In genomic region chr3:3800685-3801509, GRCh38 we compare ENCODE assay signal across 11 cellular contexts. TPM values are rescaled to one million over a fixed set of nuclear protein-coding genes. Genes with fewer than 3 reads are reported as not detected.
DNase-seq lines count a peak whose midpoint lies in the region; ATAC-seq lines count a peak whose summit lies in the region.
"Had no signal": no experiment of that assay in that cellular context is flagged by ENCODE, and none has a peak within 500 bp of the region (broad histone marks: within the 10 kb centered on the region; RNA-seq: fewer than 3 reads in every experiment).

No MANE protein-coding gene starts in this region.

- 3 to 4% methylated on average over 50 to 53 of the region's 53 CpGs for WGBS in esophagus, 2 donors
- 4% methylated on average over 53 of the region's 53 CpGs for WGBS in urinary bladder

- H3K9me3 ChIP-seq in esophagus (ENCODE audit: control insufficient read depth in 2 of 2, insufficient read depth in 1 of 2, low read depth in 1 of 2, low read length in 1 of 2): no peaks in the 10 kb centered on the region

- H3K4me3 ChIP-seq in esophagus (ENCODE audit: low read depth in 1 of 2, low read length in 2 of 2): peak overlapping the region; percentile 49 to 60
- peak overlapping the region; percentile 31 for H3K4me3 ChIP-seq in urinary bladder (ENCODE audit: low read depth, low read length)
- H3K4me3 ChIP-seq: BLaER1 treated with 17β-estradiol and CSF1 and Interleukin-3, amounts not matched to agents 10 nM and 100 nM had no signal

- H3K27me3 ChIP-seq in esophagus (ENCODE audit: control insufficient read depth in 1 of 2, insufficient read depth in 2 of 2, low read length in 2 of 2): peaks cover 0 to 3% of the 10 kb centered on the region in 2 donors
- H3K27me3 ChIP-seq: BLaER1 treated with 17β-estradiol and CSF1 and Interleukin-3, amounts not matched to agents 10 nM and 100 nM had no signal

- peak overlapping the region; percentile 63 to 95 (median 84) for H3K4me3 Mint-ChIP-seq in naive B cell

- H3K36me3 ChIP-seq in esophagus (ENCODE audit: control insufficient read depth in 2 of 2, insufficient read depth in 2 of 2, low read length in 1 of 2): no peaks in the 10 kb centered on the region
- H3K36me3 ChIP-seq in urinary bladder (ENCODE audit: insufficient read depth): no peaks in the 10 kb centered on the region
- H3K36me3 ChIP-seq: BLaER1 treated with 17β-estradiol and CSF1 and Interleukin-3, amounts not matched to agents 10 nM and 100 nM had no signal

- peak; percentile 10 for DNase-seq in activated naive CD4-positive, alpha-beta T cell treated with anti-CD3 and anti-CD28 coated beads, Interleukin-2, amount 50 U/mL, for 16 hours
- no peak for DNase-seq in activated naive CD4-positive, alpha-beta T cell treated with Interleukin-2 at 50 U/mL for 16 hours
- peak; percentile 2 for DNase-seq in naive B cell
- DNase-seq in T-helper 9 cell: no peak
- DNase-seq in amniotic stem cell (lab: John Stamatoyannopoulos, UW): no peak
- DNase-seq: activated CD4-positive, alpha-beta T cell treated with anti-CD3 and anti-CD28 coated beads, Interleukin-2, amount 10 ng/mL, durations not matched to agents 7 days and 5 days had no signal

- ATAC-seq in naive B cell (ENCODE audit: low read depth in 2 of 2): no peak
- ATAC-seq in GM21529 (IDR thresholded peaks at IDR 0.05; ENCODE audit: unreplicated experiment): no peak

- no peak overlapping the region for H3K27ac Mint-ChIP-seq in naive B cell
- H3K27ac Mint-ChIP-seq: activated CD4-positive, alpha-beta T cell treated with anti-CD3 and anti-CD28 coated beads, Interleukin-2, amount 10 ng/mL, durations not matched to agents 7 days and 5 days had no signal

- H3K9me3 Mint-ChIP-seq in naive B cell: peaks cover 0 to 6% (median 0%) of the 10 kb centered on the region in 7 donors
- H3K9me3 Mint-ChIP-seq: activated CD4-positive, alpha-beta T cell treated with anti-CD3 and anti-CD28 coated beads, Interleukin-2, amount 10 ng/mL, durations not matched to agents 7 days and 5 days had no signal

- H3K27me3 Mint-ChIP-seq in naive B cell: peaks cover 18 to 54% (median 40%) of the 10 kb centered on the region in 3 donors

- H3K36me3 Mint-ChIP-seq in naive B cell: peaks cover 0 to 8% of the 10 kb centered on the region in 2 donors

- peaks cover 7 to 10% of the 10 kb centered on the region in 2 donors for H3K4me1 ChIP-seq in esophagus (ENCODE audit: control insufficient read depth in 2 of 2, insufficient read depth in 2 of 2, low read length in 1 of 2)
- no peaks in the 10 kb centered on the region for H3K4me1 ChIP-seq in urinary bladder (ENCODE audit: insufficient read depth)
- H3K4me1 ChIP-seq: BLaER1 treated with 17β-estradiol and CSF1 and Interleukin-3, amounts not matched to agents 10 nM and 100 nM had no signal

- H3K4me1 Mint-ChIP-seq in naive B cell: peaks cover 16 to 21% (median 19%) of the 10 kb centered on the region in 3 donors

- H3K27ac ChIP-seq in esophagus (ENCODE audit: low read depth in 2 of 2, low read length in 1 of 2) (no peak overlapping the region), urinary bladder (ENCODE audit: low read depth) (no peak overlapping the region)
- H3K27ac ChIP-seq: BLaER1 treated with 17β-estradiol and CSF1 and Interleukin-3, amounts not matched to agents 10 nM and 100 nM had no signal

RNA-seq across cellular contexts. Expression of gene LRRN1, which starts 1.7 kb away (rescaled TPM):
- polyA plus RNA-seq in esophagus (under 1 TPM; 0.10 to 0.18 TPM), naive B cell (ENCODE audit: low read depth in 6 of 6) (1 to 10 TPM in 1 of 6 donors, under 1 TPM in 2, not detected in 3; 0.26 to 1.0 (median 0.51) TPM), urinary bladder (0.87 TPM)
- total RNA-seq in urinary bladder: 18.2 TPM
- total RNA-seq: lung microvascular endothelial cell had no signal

Comparison
In these comparisons a context has a peak if more than half of its experiments do, and no peak if none do; other contexts are left out.
1. DNase-seq: peak in activated naive CD4-positive, alpha-beta T cell treated with anti-CD3 and anti-CD28 coated beads, Interleukin-2, amount 50 U/mL, for 16 hours (single experiment) and naive B cell (single experiment); none in activated naive CD4-positive, alpha-beta T cell treated with Interleukin-2 at 50 U/mL for 16 hours (single experiment), T-helper 9 cell (single experiment) and amniotic stem cell (single experiment).